Comparison of ENCODE assay signal across 8 cellular contexts in genomic region chr5:134758176-134758503, GRCh38. TPM values are rescaled to one million over a fixed set of nuclear protein-coding genes. Genes with fewer than 3 reads are reported as not detected.
A peak's percentile ranks its signal among the peaks of the same experiment; 100 is the strongest.
DNase-seq lines count a peak whose midpoint lies in the region; ATAC-seq, FAIRE-seq and TF ChIP-seq lines count a peak whose summit lies in the region.

No MANE protein-coding gene starts in this region.

- TF ChIP-seq CTCF in MM.1S (IDR thresholded peaks at IDR 0.05; ENCODE audit: low read length) (no peak), epithelial cell of esophagus (IDR thresholded peaks at IDR 0.05; ENCODE audit: insufficient read depth, low read depth, low read length, missing control alignments) (no peak), pancreas (IDR thresholded peaks at IDR 0.05) (no peak)

- H3K27me3 ChIP-seq in MM.1S (replicated peaks; ENCODE audit: insufficient read depth, low read length) (no peaks in the 10 kb centered on the region), pancreas (no peaks in the 10 kb centered on the region)

- no peaks in the 10 kb centered on the region for H3K9me2 ChIP-seq in MM.1S (replicated peaks; ENCODE audit: insufficient read depth, low read length)

- no peak for DNase-seq in MM.1S
- DNase-seq in epithelial cell of esophagus (ENCODE audit: low read depth), result no peak
- DNase-seq in pancreas, result no peak
- no peak for DNase-seq in kidney tubule cell (ENCODE audit: low spot score)
- no peak for DNase-seq in activated CD4-positive, alpha-beta T cell treated with anti-CD3 and anti-CD28 coated beads for 48 hours
- no peak for DNase-seq in NCI-H526 treated with DMSO at 0.1 percent for 48 hours (lab: John Stamatoyannopoulos, UW)
- DNase-seq in urothelium cell line (ENCODE audit: low spot score), result no peak

- H3K9ac ChIP-seq in MM.1S (ENCODE audit: low read length), result peak overlapping the region; percentile 34; the same call in 1 of the 2 replicates

- WGBS in pancreas, 2 donors, result 19 to 23% methylated on average over 9 of the region's 9 CpGs

- H3K4me3 ChIP-seq in MM.1S (ENCODE audit: low read length) (peak overlapping the region; percentile 90), epithelial cell of esophagus (ENCODE audit: low read length) (peak overlapping the region; percentile 94), pancreas (peak overlapping the region; percentile 73 to 95 (median 86))

- intact Hi-C loops in pancreas (cut with DNase I), result no loop called here

- peaks cover under 1% of the 10 kb centered on the region; the same call in 1 of the 2 replicates for H4K20me1 ChIP-seq in MM.1S (ENCODE audit: insufficient read depth, low read length)

- peaks cover 45% of the 10 kb centered on the region for H3K79me2 ChIP-seq in MM.1S (ENCODE audit: low read length)

- FAIRE-seq in pancreas (lab: Jason Lieb, UNC) (no peak), urothelium cell line (lab: Jason Lieb, UNC) (no peak)

- H3K4me2 ChIP-seq in MM.1S (ENCODE audit: low read depth, low read length), result peak overlapping the region; percentile 84

- peak overlapping the region; percentile 88 for H2AFZ ChIP-seq in MM.1S (ENCODE audit: low read length)

- no peaks in the 10 kb centered on the region for H3K36me3 ChIP-seq in MM.1S (replicated peaks; ENCODE audit: insufficient read depth, low read length)
- no peaks in the 10 kb centered on the region for H3K36me3 ChIP-seq in pancreas

- H3K4me1 ChIP-seq in MM.1S (ENCODE audit: low read length) (peaks cover 11% of the 10 kb centered on the region), pancreas (peaks cover 5 to 11% (median 8%) of the 10 kb centered on the region in 3 donors)

- H3K27ac ChIP-seq in MM.1S (ENCODE audit: low read length), result no peak overlapping the region
- H3K27ac ChIP-seq in pancreas, result no peak overlapping the region

- no peaks in the 10 kb centered on the region for H3F3A ChIP-seq in MM.1S (ENCODE audit: insufficient read depth, low read length)

- ATAC-seq in GM19455 (IDR thresholded peaks at IDR 0.05; ENCODE audit: unreplicated experiment) (peak; percentile 37), pancreas (peak; percentile 19 to 53 (median 31))

- H3K9me3 ChIP-seq in MM.1S (replicated peaks; ENCODE audit: insufficient read depth, low read length), result no peaks in the 10 kb centered on the region
- no peaks in the 10 kb centered on the region for H3K9me3 ChIP-seq in pancreas

RNA-seq across cellular contexts. Expression of gene DDX46, which starts 0.4 kb away (rescaled TPM):
- total RNA-seq in pancreas, result 10 to 100 TPM; 15.4 to 28.8 (median 23.9) TPM
- polyA plus RNA-seq in pancreas, result 10 to 100 TPM; 14.6 to 15.5 TPM

RNA-seq across cellular contexts. Expression of gene CAMLG, which starts 19.8 kb away (rescaled TPM):
- total RNA-seq in pancreas, result 10 to 100 TPM; 10.1 to 17.6 (median 14.0) TPM
- 10 to 100 TPM; 24.1 to 28.3 TPM for polyA plus RNA-seq in pancreas
